In genomic region chr1:230943048-230943593, GRCh38 we compare ENCODE assay signal across 29 cellular contexts.
"Had no signal": no experiment of that assay in that cellular context is flagged by ENCODE, and none has a peak within 500 bp of the region (broad histone marks: within the 10 kb centered on the region; RNA-seq: fewer than 3 reads in every experiment).

No MANE protein-coding gene starts in this region.

- H3K9me3 ChIP-seq: esophagus squamous epithelium had no signal

- H3K27me3 ChIP-seq: brain microvascular endothelial cell, esophagus squamous epithelium had no signal

- H3K9me3 Mint-ChIP-seq: activated B cell treated with CpG ODN at 0.5 μM for 24 hours; activated CD8-positive, alpha-beta T cell treated with anti-CD3 and anti-CD28 coated beads for 36 hours; activated T-cell treated with anti-CD3 and anti-CD28 coated beads, Interleukin-2, amount 50 U/mL, for 4 hours; activated T-helper 17 cell treated with anti-CD3 and anti-CD28 coated beads, Interleukin-2, amount 50 U/mL, for 72 hours had no signal

- ATAC-seq: activated CD4-positive, CD25-positive, alpha-beta regulatory T cell treated with anti-CD3 and anti-CD28 coated beads, Interleukin-2, amount 50 U/mL, for 24 hours; activated CD8-positive, alpha-beta T cell treated with anti-CD3 and anti-CD28 coated beads for 36 hours; activated T-cell treated with anti-CD3 and anti-CD28 coated beads, Interleukin-2, amount 50 U/mL, for 4 hours; activated T-helper 17 cell treated with anti-CD3 and anti-CD28 coated beads, Interleukin-2, amount 50 U/mL, for 72 hours had no signal

- H3K4me1 ChIP-seq: esophagus squamous epithelium had no signal

- DNase-seq: activated B cell treated with CpG ODN at 0.5 μM for 24 hours; activated CD4-positive, alpha-beta T cell treated with anti-CD3 and anti-CD28 coated beads for 48 hours; activated CD4-positive, alpha-beta T cell treated with anti-CD3 and anti-CD28 coated beads, Interleukin-2, amount 50 U/mL, for 1 hour; activated CD4-positive, alpha-beta T cell treated with anti-CD3 and anti-CD28 coated beads, Interleukin-2, amount 50 U/mL, for 48 hours; activated CD8-positive, alpha-beta memory T cell treated with anti-CD3 and anti-CD28 coated beads for 24 hours; activated CD8-positive, alpha-beta T cell treated with anti-CD3 and anti-CD28 coated beads for 36 hours; activated effector memory CD4-positive, alpha-beta T cell treated with Interleukin-2 at 50 U/mL for 16 hours; activated gamma-delta T cell treated with Interleukin-2 at 50 U/mL for 16 hours; activated naive CD4-positive, alpha-beta T cell treated with anti-CD3 and anti-CD28 coated beads, Interleukin-2, amount 50 U/mL, for 16 hours; activated naive CD4-positive, alpha-beta T cell treated with Interleukin-2 at 50 U/mL for 16 hours; activated T-cell treated with anti-CD3 and anti-CD28 coated beads, Interleukin-2, amount 50 U/mL, for 4 hours; amniotic stem cell; anterior cingulate cortex; brain microvascular endothelial cell; cortex of kidney; dermis blood vessel endothelial cell; effector CD8-positive, alpha-beta T cell; esophagus squamous epithelium; foreskin melanocyte; head of caudate nucleus; T-helper 2 cell had no signal

- H3K4me3 Mint-ChIP-seq: activated B cell treated with CpG ODN at 0.5 μM for 24 hours; activated CD8-positive, alpha-beta T cell treated with anti-CD3 and anti-CD28 coated beads for 36 hours; activated naive CD8-positive, alpha-beta T cell; activated T-cell treated with anti-CD3 and anti-CD28 coated beads, Interleukin-2, amount 50 U/mL, for 4 hours; activated T-helper 17 cell treated with anti-CD3 and anti-CD28 coated beads, Interleukin-2, amount 50 U/mL, for 72 hours had no signal

- FAIRE-seq: astrocyte, bronchial epithelial cell, colon, endometrium, endothelial cell of umbilical vein had no signal

- H3K27me3 Mint-ChIP-seq: activated B cell treated with CpG ODN at 0.5 μM for 24 hours; activated CD8-positive, alpha-beta T cell treated with anti-CD3 and anti-CD28 coated beads for 36 hours; activated naive CD8-positive, alpha-beta T cell; activated T-helper 17 cell treated with anti-CD3 and anti-CD28 coated beads, Interleukin-2, amount 50 U/mL, for 72 hours had no signal

- H3K36me3 ChIP-seq: brain microvascular endothelial cell had no signal

- H3K4me3 ChIP-seq: esophagus squamous epithelium had no signal

- H3K27ac Mint-ChIP-seq: activated B cell treated with CpG ODN at 0.5 μM for 24 hours; activated CD8-positive, alpha-beta T cell treated with anti-CD3 and anti-CD28 coated beads for 36 hours; activated naive CD8-positive, alpha-beta T cell; activated T-helper 17 cell treated with anti-CD3 and anti-CD28 coated beads, Interleukin-2, amount 50 U/mL, for 72 hours had no signal
